Comparison of ENCODE assay signal across 24 cellular contexts in genomic region chr6:53154794-53155193, GRCh38. TPM values are rescaled to one million over a fixed set of nuclear protein-coding genes. Genes with fewer than 3 reads are reported as not detected.
"Had no signal": no experiment of that assay in that cellular context is flagged by ENCODE, and none has a peak within 500 bp of the region (broad histone marks: within the 10 kb centered on the region; RNA-seq: fewer than 3 reads in every experiment).

No MANE protein-coding gene starts in this region.

- H3K9me3 ChIP-seq: adrenal gland had no signal

- H3K4me1 ChIP-seq: adrenal gland had no signal

- H3K27ac ChIP-seq: adrenal gland had no signal

- H3K36me3 ChIP-seq: adrenal gland had no signal

- ATAC-seq: activated CD4-positive, CD25-positive, alpha-beta regulatory T cell treated with anti-CD3 and anti-CD28 coated beads, Interleukin-2, amount 50 U/mL, for 24 hours; activated CD8-positive, alpha-beta T cell treated with anti-CD3 and anti-CD28 coated beads for 36 hours; activated T-cell treated with anti-CD3 and anti-CD28 coated beads, Interleukin-2, amount 50 U/mL, for 72 hours; PC-3 had no signal

- H3K4me3 ChIP-seq: adrenal gland had no signal

- H3K27me3 ChIP-seq: adrenal gland had no signal

- DNase-seq: activated CD4-positive, alpha-beta T cell treated with anti-CD3 and anti-CD28 coated beads for 4 hours; activated CD8-positive, alpha-beta memory T cell treated with anti-CD3 and anti-CD28 coated beads, Interleukin-2, amount 50 U/mL, for 4 hours; activated CD8-positive, alpha-beta T cell treated with anti-CD3 and anti-CD28 coated beads for 36 hours; activated gamma-delta T cell treated with Interleukin-2 at 50 U/mL for 16 hours; activated naive CD4-positive, alpha-beta T cell treated with anti-CD3 and anti-CD28 coated beads, Interleukin-2, amount 10 ng/mL, durations not matched to agents 7 days and 5 days; activated naive CD8-positive, alpha-beta T cell treated with anti-CD3 and anti-CD28 coated beads for 36 hours; activated T-cell treated with anti-CD3 and anti-CD28 coated beads, Interleukin-2, amount 50 U/mL, for 72 hours; adrenal gland; anterior cingulate cortex; KG1; MV-4-11; NCI-H1092 treated with DMSO at 0.1 percent for 48 hours; NCI-H1417 treated with DMSO at 0.1 percent for 48 hours; NCI-H1694; NCI-H2029 treated with DMSO at 0.1 percent for 48 hours; NCI-H446; NCI-H524; PC-3; SHP77 treated with DMSO at 0.1 percent for 48 hours had no signal

RNA-seq across cellular contexts. Expression of gene GCM1, which starts 6.2 kb away (rescaled TPM):
- total RNA-seq: activated CD8-positive, alpha-beta T cell treated with anti-CD3 and anti-CD28 coated beads for 36 hours; activated naive CD8-positive, alpha-beta T cell treated with anti-CD3 and anti-CD28 coated beads for 36 hours; activated T-helper 2 cell treated with anti-CD3 and anti-CD28 coated beads, Interferon-gamma antibody, Interleukin-2, Interleukin-4, amounts not matched to agents 10 μg/mL and 5 μg/mL and 100 μg/mL, durations not matched to agents 14 hours and 24 hours and 36 hours; cardiac septum; MCF 10A; PC-3; SK-MEL-5 had no signal
